Comparison of ENCODE assay signal across 8 cellular contexts in the genomic region with DNA sequence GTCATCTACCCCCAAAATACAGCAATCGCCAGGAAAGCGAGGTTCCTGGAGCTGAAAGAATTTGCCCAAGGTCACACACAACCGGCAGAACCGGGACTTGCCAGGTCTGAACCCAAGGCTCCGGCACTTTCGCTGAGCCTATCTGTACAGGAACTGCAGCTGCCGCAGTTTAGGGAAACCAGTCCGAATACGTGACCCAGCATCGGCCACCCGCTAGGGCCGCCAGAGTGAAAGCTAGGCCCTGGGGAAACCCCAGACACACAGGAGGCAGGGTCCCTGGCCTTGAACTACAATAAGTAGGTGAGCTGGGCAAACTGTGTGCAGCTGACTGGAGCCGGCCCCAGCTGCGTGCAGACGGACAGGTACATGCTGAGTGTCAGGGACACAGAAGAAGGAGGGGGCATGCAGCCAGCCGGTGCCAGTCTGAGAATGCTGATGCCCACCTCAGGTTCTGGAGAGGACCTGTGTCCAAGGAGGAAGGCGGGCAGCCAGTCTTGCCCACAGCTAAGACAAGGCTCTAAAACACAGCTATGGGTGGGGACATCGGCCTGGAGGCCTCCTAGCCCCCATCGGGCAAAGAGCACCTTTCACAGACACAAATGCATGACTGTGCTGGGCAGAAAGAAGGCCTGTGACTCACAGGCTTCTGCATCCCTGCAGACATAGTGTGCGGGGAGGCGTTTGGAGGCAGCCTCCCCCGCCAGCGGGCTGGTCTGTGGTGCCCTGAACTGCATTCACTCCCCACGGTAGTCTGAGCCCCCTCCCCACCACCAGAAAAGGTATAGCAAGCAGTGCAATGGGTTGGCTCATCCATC.
DNase-seq lines count a peak whose midpoint lies in the region; ATAC-seq and TF ChIP-seq lines count a peak whose summit lies in the region.

No MANE protein-coding gene starts in this region.

- ATAC-seq in GM19467 (IDR thresholded peaks at IDR 0.05; ENCODE audit: unreplicated experiment) = peak; percentile 39

- no peaks in the 10 kb centered on the region for H3K9me3 ChIP-seq in CD8-positive, alpha-beta memory T cell (ENCODE audit: low read length)
- no peaks in the 10 kb centered on the region for H3K9me3 ChIP-seq in HUES48 (ENCODE audit: control insufficient read depth, insufficient read depth, low read length)

- no peaks in the 10 kb centered on the region for H3K27me3 Mint-ChIP-seq in CD8-positive, alpha-beta memory T cell
- peaks cover 3% of the 10 kb centered on the region for H3K27me3 Mint-ChIP-seq in activated T-helper 2 cell treated with anti-CD3 and anti-CD28 coated beads, Interferon-gamma antibody, Interleukin-2, Interleukin-4, amounts not matched to agents 10 μg/mL and 5 μg/mL and 100 μg/mL, durations not matched to agents 14 hours and 24 hours and 36 hours (ENCODE audit: low read depth)
- peaks cover 3% of the 10 kb centered on the region for H3K27me3 Mint-ChIP-seq in activated T-helper 1 cell treated with anti-CD3 and anti-CD28 coated beads, Interleukin-12 subunit alpha, Interleukin-12 subunit beta, Interleukin-2, Interleukin-4 antibody, amounts not matched to agents 30 ng/mL and 10 ng/mL and 1 ng/mL, durations not matched to agents 14 hours and 24 hours and 36 hours (ENCODE audit: insufficient read depth)

- peak overlapping the region in 1 of 8 donors; percentile 36 for H3K27ac Mint-ChIP-seq in CD8-positive, alpha-beta memory T cell
- H3K27ac Mint-ChIP-seq in activated T-helper 2 cell treated with anti-CD3 and anti-CD28 coated beads, Interferon-gamma antibody, Interleukin-2, Interleukin-4, amounts not matched to agents 10 μg/mL and 5 μg/mL and 100 μg/mL, durations not matched to agents 14 hours and 24 hours and 36 hours = no peak overlapping the region
- no peak overlapping the region for H3K27ac Mint-ChIP-seq in activated T-helper 1 cell treated with anti-CD3 and anti-CD28 coated beads, Interleukin-12 subunit alpha, Interleukin-12 subunit beta, Interleukin-2, Interleukin-4 antibody, amounts not matched to agents 30 ng/mL and 10 ng/mL and 1 ng/mL, durations not matched to agents 14 hours and 24 hours and 36 hours

- intact Hi-C loops in dorsolateral prefrontal cortex (cut with DNase I) = no loop called here
- intact Hi-C loops in activated T-helper 2 cell treated with anti-CD3 and anti-CD28 coated beads, Interferon-gamma antibody, Interleukin-2, Interleukin-4, amounts not matched to agents 10 μg/mL and 5 μg/mL and 100 μg/mL, durations not matched to agents 14 hours and 24 hours and 36 hours (cut with micrococcal nuclease) = no loop called here
- intact Hi-C loops in activated T-helper 1 cell treated with anti-CD3 and anti-CD28 coated beads, Interleukin-12 subunit alpha, Interleukin-12 subunit beta, Interleukin-2, Interleukin-4 antibody, amounts not matched to agents 30 ng/mL and 10 ng/mL and 1 ng/mL, durations not matched to agents 14 hours and 24 hours and 36 hours (cut with micrococcal nuclease) = no loop called here

- H3K27ac ChIP-seq in CD8-positive, alpha-beta memory T cell (ENCODE audit: low read depth, low read length) = no peak overlapping the region
- H3K27ac ChIP-seq in HUES48 (ENCODE audit: low read depth, low read length) = peak overlapping the region; percentile 27
- peak overlapping the region in 25 of 59 donors; percentile 14 to 73 (median 51) for H3K27ac ChIP-seq in dorsolateral prefrontal cortex

- peaks cover 32 to 40% (median 33%) of the 10 kb centered on the region in 3 donors for H3K4me1 Mint-ChIP-seq in CD8-positive, alpha-beta memory T cell
- peaks cover 28% of the 10 kb centered on the region for H3K4me1 Mint-ChIP-seq in activated T-helper 2 cell treated with anti-CD3 and anti-CD28 coated beads, Interferon-gamma antibody, Interleukin-2, Interleukin-4, amounts not matched to agents 10 μg/mL and 5 μg/mL and 100 μg/mL, durations not matched to agents 14 hours and 24 hours and 36 hours (ENCODE audit: low read depth)
- H3K4me1 Mint-ChIP-seq in activated T-helper 1 cell treated with anti-CD3 and anti-CD28 coated beads, Interleukin-12 subunit alpha, Interleukin-12 subunit beta, Interleukin-2, Interleukin-4 antibody, amounts not matched to agents 30 ng/mL and 10 ng/mL and 1 ng/mL, durations not matched to agents 14 hours and 24 hours and 36 hours (ENCODE audit: low read depth) = peaks cover 32% of the 10 kb centered on the region

- 0 out of 2 replicates have a peak overlapping the region, but pooled peaks have one; percentile 28 for H3K9ac ChIP-seq in HUES48 (ENCODE audit: low read depth, low read length)

- no peaks in the 10 kb centered on the region for H3K36me3 ChIP-seq in CD8-positive, alpha-beta memory T cell (ENCODE audit: insufficient read depth, low read length)
- H3K36me3 ChIP-seq in HUES48 (ENCODE audit: control insufficient read depth, insufficient read depth, low read length) = no peaks in the 10 kb centered on the region

- no peaks in the 10 kb centered on the region for H3K36me3 Mint-ChIP-seq in CD8-positive, alpha-beta memory T cell
- no peaks in the 10 kb centered on the region for H3K36me3 Mint-ChIP-seq in activated T-helper 2 cell treated with anti-CD3 and anti-CD28 coated beads, Interferon-gamma antibody, Interleukin-2, Interleukin-4, amounts not matched to agents 10 μg/mL and 5 μg/mL and 100 μg/mL, durations not matched to agents 14 hours and 24 hours and 36 hours (ENCODE audit: low read depth)
- no peaks in the 10 kb centered on the region for H3K36me3 Mint-ChIP-seq in activated T-helper 1 cell treated with anti-CD3 and anti-CD28 coated beads, Interleukin-12 subunit alpha, Interleukin-12 subunit beta, Interleukin-2, Interleukin-4 antibody, amounts not matched to agents 30 ng/mL and 10 ng/mL and 1 ng/mL, durations not matched to agents 14 hours and 24 hours and 36 hours (ENCODE audit: low read depth)

- TF ChIP-seq CTCF in dorsolateral prefrontal cortex (IDR thresholded peaks at IDR 0.05 in 54 of 56, conservative IDR thresholded peaks at IDR 0.05 in 2 of 56; ENCODE audit: low read depth in 1 of 56, partially characterized antibody in 56 of 56) = no peak

- no peak for DNase-seq in CD8-positive, alpha-beta memory T cell
- DNase-seq in dorsolateral prefrontal cortex (peak in 1 of 10 donors; percentile 41), pons (ENCODE audit: low spot score) (no peak), dedifferentiated amniotic fluid mesenchymal stem cell (ENCODE audit: extremely low spot score) (no peak)
- DNase-seq in activated T-helper 2 cell treated with anti-CD3 and anti-CD28 coated beads, Interferon-gamma antibody, Interleukin-2, Interleukin-4, amounts not matched to agents 10 μg/mL and 5 μg/mL and 100 μg/mL, durations not matched to agents 14 hours and 24 hours and 36 hours (ENCODE audit: low spot score) = no peak
- no peak for DNase-seq in activated T-helper 1 cell treated with anti-CD3 and anti-CD28 coated beads, Interleukin-12 subunit alpha, Interleukin-12 subunit beta, Interleukin-2, Interleukin-4 antibody, amounts not matched to agents 30 ng/mL and 10 ng/mL and 1 ng/mL, durations not matched to agents 14 hours and 24 hours and 36 hours (ENCODE audit: low spot score)

- H3K9me3 Mint-ChIP-seq in CD8-positive, alpha-beta memory T cell = no peaks in the 10 kb centered on the region
- no peaks in the 10 kb centered on the region for H3K9me3 Mint-ChIP-seq in activated T-helper 2 cell treated with anti-CD3 and anti-CD28 coated beads, Interferon-gamma antibody, Interleukin-2, Interleukin-4, amounts not matched to agents 10 μg/mL and 5 μg/mL and 100 μg/mL, durations not matched to agents 14 hours and 24 hours and 36 hours
- no peaks in the 10 kb centered on the region for H3K9me3 Mint-ChIP-seq in activated T-helper 1 cell treated with anti-CD3 and anti-CD28 coated beads, Interleukin-12 subunit alpha, Interleukin-12 subunit beta, Interleukin-2, Interleukin-4 antibody, amounts not matched to agents 30 ng/mL and 10 ng/mL and 1 ng/mL, durations not matched to agents 14 hours and 24 hours and 36 hours

- H3K27me3 ChIP-seq in CD8-positive, alpha-beta memory T cell (ENCODE audit: insufficient read depth, low read length, poor library complexity, severe bottlenecking) = no peaks in the 10 kb centered on the region
- no peaks in the 10 kb centered on the region; the same call in 1 of the 2 replicates for H3K27me3 ChIP-seq in HUES48 (ENCODE audit: control insufficient read depth, insufficient read depth, low read length)
- peaks cover 0 to 30% (median 0%) of the 10 kb centered on the region in 45 donors for H3K27me3 ChIP-seq in dorsolateral prefrontal cortex

- no peak overlapping the region for H3K4me3 ChIP-seq in CD8-positive, alpha-beta memory T cell (ENCODE audit: low read length)
- H3K4me3 ChIP-seq in HUES48 (ENCODE audit: low read depth, low read length) (no peak overlapping the region), dorsolateral prefrontal cortex (peak overlapping the region in 46 of 59 donors; percentile 2 to 58 (median 34))

- CTCF ChIA-PET in CD8-positive, alpha-beta memory T cell (lab: Charles Lee) = interaction anchor here (1.3 to 1.6 kb wide), 4 partner anchors 9 to 108 kb away, joined by 3 read pairs; a partner anchor contains a TSS

- POLR2A ChIA-PET in CD8-positive, alpha-beta memory T cell (lab: Charles Lee) = no interaction called here

- H3K4me3 Mint-ChIP-seq in CD8-positive, alpha-beta memory T cell = peak overlapping the region in 6 of 7 donors; percentile 43 to 84 (median 68)
- no peak overlapping the region for H3K4me3 Mint-ChIP-seq in activated T-helper 2 cell treated with anti-CD3 and anti-CD28 coated beads, Interferon-gamma antibody, Interleukin-2, Interleukin-4, amounts not matched to agents 10 μg/mL and 5 μg/mL and 100 μg/mL, durations not matched to agents 14 hours and 24 hours and 36 hours (ENCODE audit: low read depth)
- no peak overlapping the region for H3K4me3 Mint-ChIP-seq in activated T-helper 1 cell treated with anti-CD3 and anti-CD28 coated beads, Interleukin-12 subunit alpha, Interleukin-12 subunit beta, Interleukin-2, Interleukin-4 antibody, amounts not matched to agents 30 ng/mL and 10 ng/mL and 1 ng/mL, durations not matched to agents 14 hours and 24 hours and 36 hours

- peaks cover 28% of the 10 kb centered on the region for H3K4me1 ChIP-seq in CD8-positive, alpha-beta memory T cell (ENCODE audit: insufficient read depth, low read length)
- H3K4me1 ChIP-seq in HUES48 (ENCODE audit: control insufficient read depth, insufficient read depth, low read length) = peaks cover 16% of the 10 kb centered on the region

Comparison
In these comparisons a context has a peak if more than half of its experiments do, and no peak if none do; other contexts are left out.
1. H3K4me3 ChIP-seq: peak in dorsolateral prefrontal cortex (46 of 59); none in CD8-positive, alpha-beta memory T cell (single experiment) and HUES48 (single experiment).
2. H3K4me3 Mint-ChIP-seq: peak in CD8-positive, alpha-beta memory T cell (6 of 7); none in activated T-helper 2 cell treated with anti-CD3 and anti-CD28 coated beads, Interferon-gamma antibody, Interleukin-2, Interleukin-4, amounts not matched to agents 10 μg/mL and 5 μg/mL and 100 μg/mL, durations not matched to agents 14 hours and 24 hours and 36 hours (single experiment) and activated T-helper 1 cell treated with anti-CD3 and anti-CD28 coated beads, Interleukin-12 subunit alpha, Interleukin-12 subunit beta, Interleukin-2, Interleukin-4 antibody, amounts not matched to agents 30 ng/mL and 10 ng/mL and 1 ng/mL, durations not matched to agents 14 hours and 24 hours and 36 hours (single experiment).